20 cellular contexts compared by ENCODE assay signal in the genomic region with DNA sequence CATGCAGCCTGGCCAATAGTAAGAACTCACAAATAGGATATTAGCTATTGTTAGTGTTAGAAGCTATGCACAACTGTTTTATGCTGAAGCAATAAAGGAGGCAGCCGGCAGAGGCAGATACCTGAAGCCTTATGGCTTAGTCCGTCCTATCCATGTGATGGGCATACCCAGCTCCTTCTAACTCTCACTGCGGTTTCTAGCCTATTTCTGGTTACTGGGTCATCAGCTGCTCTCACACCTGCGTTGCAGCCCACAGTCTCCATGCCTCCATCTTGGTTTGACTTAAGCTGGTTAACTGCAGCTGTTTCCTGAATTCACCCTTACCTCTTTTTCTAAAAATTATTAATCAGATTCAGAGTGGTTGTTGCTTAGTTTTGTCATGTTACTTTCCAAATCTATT. TPM values are rescaled to one million over a fixed set of nuclear protein-coding genes. Genes with fewer than 3 reads are reported as not detected.
DNase-seq lines count a peak whose midpoint lies in the region; ATAC-seq and TF ChIP-seq lines count a peak whose summit lies in the region.
"Had no signal": no experiment of that assay in that cellular context is flagged by ENCODE, and none has a peak within 500 bp of the region (broad histone marks: within the 10 kb centered on the region; RNA-seq: fewer than 3 reads in every experiment).

No MANE protein-coding gene starts in this region.

- no peaks in the 10 kb centered on the region for H3K27me3 Mint-ChIP-seq in GM23338 (ENCODE audit: insufficient read depth, low read depth, poor library complexity)

- no peak overlapping the region for H3K9ac ChIP-seq in trophoblast cell (ENCODE audit: low read length)

- no peak overlapping the region for H2AK5ac ChIP-seq in trophoblast cell (ENCODE audit: low read length)

- H3K9me3 ChIP-seq in trophoblast cell (ENCODE audit: insufficient read depth, low read depth, low read length): no peaks in the 10 kb centered on the region

- H2AFZ ChIP-seq in GM23338: peak overlapping the region; percentile 93; the same call in 1 of the 2 replicates
- H2AFZ ChIP-seq in trophoblast cell (ENCODE audit: insufficient read depth, low read length, poor library complexity): no peak overlapping the region

- no peak overlapping the region for H3K23ac ChIP-seq in trophoblast cell (ENCODE audit: low read length)

- H3K27ac ChIP-seq in GM23338 (ENCODE audit: low read depth) (no peak overlapping the region), trophoblast cell (ENCODE audit: low read depth, low read length) (no peak overlapping the region)
- H3K27ac ChIP-seq: SK-N-MC had no signal

- H3F3A ChIP-seq in GM23338 (replicated peaks; ENCODE audit: low read depth): no peaks in the 10 kb centered on the region

- H3K79me2 ChIP-seq in GM23338 (replicated peaks; ENCODE audit: insufficient read depth) (no peaks in the 10 kb centered on the region), trophoblast cell (ENCODE audit: control insufficient read depth, insufficient read depth, low read length, poor library complexity) (no peaks in the 10 kb centered on the region)

- H3K4me1 ChIP-seq in GM23338 (ENCODE audit: insufficient read depth) (no peaks in the 10 kb centered on the region), trophoblast cell (ENCODE audit: control insufficient read depth in 1 of 2, insufficient read depth in 2 of 2, low read length in 2 of 2) (peaks cover 2% of the 10 kb centered on the region in 2 experiments)

- DNase-seq in NCI-H510A treated with DMSO at 0.1 percent for 48 hours (lab: John Stamatoyannopoulos, UW) (peak; percentile 31), NCI-H510A (lab: John Stamatoyannopoulos, UW) (no peak), GM23338 (ENCODE audit: low spot score) (no peak), NCI-H146 treated with DMSO at 0.1 percent for 48 hours (lab: John Stamatoyannopoulos, UW; ENCODE audit: unreplicated experiment) (peak; percentile 33), myocyte (ENCODE audit: low read depth) (peak; percentile 80), trophoblast cell (no peak)
- no peak for DNase-seq in activated CD4-positive, alpha-beta T cell treated with anti-CD3 and anti-CD28 coated beads for 1 hour
- no peak for DNase-seq in activated naive CD4-positive, alpha-beta T cell (lab: John Stamatoyannopoulos, UW)
- DNase-seq: DMS79, KBM-7, NCI-H1105, NCI-H1694, NCI-H748 treated with DMSO at 0.1 percent for 48 hours, OCI-M1, SW 1271, T-helper 17 cell had no signal

- H2BK120ac ChIP-seq in trophoblast cell (ENCODE audit: insufficient read depth, low read length, poor library complexity): no peak overlapping the region

- H3K4me3 Mint-ChIP-seq in GM23338: no peak overlapping the region
- H3K4me3 Mint-ChIP-seq: T-helper 17 cell had no signal

- H3K18ac ChIP-seq in trophoblast cell (ENCODE audit: low read length): no peak overlapping the region

- no peak overlapping the region for H2BK12ac ChIP-seq in trophoblast cell (ENCODE audit: low read length)

- no peaks in the 10 kb centered on the region for H3K36me3 Mint-ChIP-seq in GM23338 (ENCODE audit: low read depth)

- ATAC-seq in GM23338: no peak
- ATAC-seq: Right ventricle myocardium inferior, T-helper 17 cell had no signal

- H3K9me3 Mint-ChIP-seq in GM23338: no peaks in the 10 kb centered on the region

- H4K8ac ChIP-seq in trophoblast cell (ENCODE audit: low read depth, low read length): no peak overlapping the region

- H4K20me1 ChIP-seq in GM23338 (replicated peaks; ENCODE audit: insufficient read depth): no peaks in the 10 kb centered on the region

- WGBS in trophoblast cell (ENCODE audit: extremely low coverage, insufficient coverage, insufficient read length): no CpG with 5 or more reads among the region's 4 CpGs

- no peaks in the 10 kb centered on the region for H3K27me3 ChIP-seq in GM23338 (ENCODE audit: insufficient read depth)
- no peaks in the 10 kb centered on the region for H3K27me3 ChIP-seq in trophoblast cell (ENCODE audit: insufficient read depth, low read length)

- no peak for TF ChIP-seq CTCF in GM23338 (conservative IDR thresholded peaks at IDR 0.05; ENCODE audit: low read depth in 2 of 2)

- H3K4me3 ChIP-seq in GM23338 (no peak overlapping the region), trophoblast cell (ENCODE audit: low read depth, low read length) (no peak overlapping the region)
- H3K4me3 ChIP-seq: SK-N-MC had no signal

- H3K79me1 ChIP-seq in trophoblast cell (ENCODE audit: low read length): peaks cover 3% of the 10 kb centered on the region

- no peak overlapping the region for H3K14ac ChIP-seq in trophoblast cell (ENCODE audit: low read length)

- H4K91ac ChIP-seq in trophoblast cell (ENCODE audit: low read depth, low read length): no peak overlapping the region

- H3K4ac ChIP-seq in trophoblast cell (ENCODE audit: low read depth, low read length): no peak overlapping the region

- no peaks in the 10 kb centered on the region for H3K36me3 ChIP-seq in GM23338 (ENCODE audit: insufficient read depth)
- no peaks in the 10 kb centered on the region for H3K36me3 ChIP-seq in trophoblast cell (ENCODE audit: control insufficient read depth in 1 of 2, insufficient read depth in 2 of 2, low read length in 2 of 2)

- no peaks in the 10 kb centered on the region for H3K4me1 Mint-ChIP-seq in GM23338
- H3K4me1 Mint-ChIP-seq: T-helper 17 cell had no signal

- no peak overlapping the region for H4K12ac ChIP-seq in trophoblast cell (ENCODE audit: low read depth, low read length)

- H3K4me2 ChIP-seq in GM23338: no peak overlapping the region
- H3K4me2 ChIP-seq in trophoblast cell (ENCODE audit: low read length): no peak overlapping the region

- peaks cover 5% of the 10 kb centered on the region; the same call in 1 of the 2 replicates for H3K9me2 ChIP-seq in GM23338 (ENCODE audit: insufficient read depth)

- H2BK5ac ChIP-seq in trophoblast cell (ENCODE audit: low read depth, low read length, poor library complexity): no peak overlapping the region

- H3K27ac Mint-ChIP-seq in GM23338: no peak overlapping the region
- H3K27ac Mint-ChIP-seq: T-helper 17 cell had no signal

TF ChIP-seq in GM23338, 12 proteins besides CTCF, POLR2A, EP300 and RAD21 (continues in another document):
- TF ChIP-seq, protein P1, sequence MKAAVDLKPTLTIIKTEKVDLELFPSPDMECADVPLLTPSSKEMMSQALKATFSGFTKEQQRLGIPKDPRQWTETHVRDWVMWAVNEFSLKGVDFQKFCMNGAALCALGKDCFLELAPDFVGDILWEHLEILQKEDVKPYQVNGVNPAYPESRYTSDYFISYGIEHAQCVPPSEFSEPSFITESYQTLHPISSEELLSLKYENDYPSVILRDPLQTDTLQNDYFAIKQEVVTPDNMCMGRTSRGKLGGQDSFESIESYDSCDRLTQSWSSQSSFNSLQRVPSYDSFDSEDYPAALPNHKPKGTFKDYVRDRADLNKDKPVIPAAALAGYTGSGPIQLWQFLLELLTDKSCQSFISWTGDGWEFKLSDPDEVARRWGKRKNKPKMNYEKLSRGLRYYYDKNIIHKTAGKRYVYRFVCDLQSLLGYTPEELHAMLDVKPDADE (IDR thresholded peaks at IDR 0.05): no peak
- TF ChIP-seq STAT1 (IDR thresholded peaks at IDR 0.05; ENCODE audit: unreplicated experiment) (no peak), ZNF114 (CRISPR knock-in tag; IDR thresholded peaks at IDR 0.05) (no peak), CREB1 (CRISPR knock-in tag; IDR thresholded peaks at IDR 0.05; ENCODE audit: low read depth) (no peak), EZH2 (IDR thresholded peaks at IDR 0.05; ENCODE audit: low read depth, unreplicated experiment) (no peak), NANOG (IDR thresholded peaks at IDR 0.05; ENCODE audit: borderline replicate concordance) (no peak), EZH2phosphoT487 (IDR thresholded peaks at IDR 0.05; ENCODE audit: unreplicated experiment) (no peak), JUNB (IDR thresholded peaks at IDR 0.05; ENCODE audit: unreplicated experiment) (no peak)

RNA-seq across cellular contexts. Expression of a gene that starts 40.5 kb away (rescaled TPM):
- 137 and 141 TPM in 2 replicates for total RNA-seq in GM23338 (2014; rRNA removed; shearing (Covaris generic))
- polyA plus RNA-seq in GM23338 (2016; fragmentation: Nextera tagmentation; extraction: Ambion mirVana): 190 and 207 TPM in 2 replicates
- not detected in 2 replicates for total RNA-seq in myocyte
- not detected for polyA plus RNA-seq in myocyte (2012)
- 12.9 and 14.0 TPM in 2 replicates for polyA plus RNA-seq in trophoblast cell (2013)
- total RNA-seq: A172, NCI-H460, Right ventricle myocardium inferior, T-helper 17 cell had no signal

Comparison
In these comparisons a context has a peak if more than half of its experiments do, and no peak if none do; other contexts are left out.
1. DNase-seq: peak in NCI-H510A treated with DMSO at 0.1 percent for 48 hours (single experiment), NCI-H146 treated with DMSO at 0.1 percent for 48 hours (single experiment) and myocyte (single experiment); none in NCI-H510A (single experiment), GM23338 (single experiment), activated CD4-positive, alpha-beta T cell treated with anti-CD3 and anti-CD28 coated beads for 1 hour (single experiment), trophoblast cell (0 of 2) and activated naive CD4-positive, alpha-beta T cell (0 of 4).
2. RNA of a gene that starts 40.5 kb away (total RNA-seq): 137 to 141 TPM in GM23338; not detected in myocyte; every median in the first group is over 100 times any median in the second.